1 cellular context compared by ENCODE assay signal in genomic region chr10:27100800-27101347, GRCh38.
TF ChIP-seq lines count a peak whose summit lies in the region.

No MANE protein-coding gene starts in this region.

TF ChIP-seq in K562, 482 proteins besides CTCF, POLR2A, EP300 and RAD21 (continued from another document):
- TF ChIP-seq, protein P1, sequence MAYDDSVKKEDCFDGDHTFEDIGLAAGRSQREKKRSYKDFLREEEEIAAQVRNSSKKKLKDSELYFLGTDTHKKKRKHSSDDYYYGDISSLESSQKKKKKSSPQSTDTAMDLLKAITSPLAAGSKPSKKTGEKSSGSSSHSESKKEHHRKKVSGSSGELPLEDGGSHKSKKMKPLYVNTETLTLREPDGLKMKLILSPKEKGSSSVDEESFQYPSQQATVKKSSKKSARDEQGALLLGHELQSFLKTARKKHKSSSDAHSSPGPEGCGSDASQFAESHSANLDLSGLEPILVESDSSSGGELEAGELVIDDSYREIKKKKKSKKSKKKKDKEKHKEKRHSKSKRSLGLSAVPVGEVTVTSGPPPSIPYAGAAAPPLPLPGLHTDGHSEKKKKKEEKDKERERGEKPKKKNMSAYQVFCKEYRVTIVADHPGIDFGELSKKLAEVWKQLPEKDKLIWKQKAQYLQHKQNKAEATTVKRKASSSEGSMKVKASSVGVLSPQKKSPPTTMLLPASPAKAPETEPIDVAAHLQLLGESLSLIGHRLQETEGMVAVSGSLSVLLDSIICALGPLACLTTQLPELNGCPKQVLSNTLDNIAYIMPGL (CRISPR knock-in tag; IDR thresholded peaks at IDR 0.05): no peak
- TF ChIP-seq EZH2 (IDR thresholded peaks at IDR 0.05; ENCODE audit: borderline replicate concordance, low read depth, low read length): no peak
- TF ChIP-seq, protein P2, sequence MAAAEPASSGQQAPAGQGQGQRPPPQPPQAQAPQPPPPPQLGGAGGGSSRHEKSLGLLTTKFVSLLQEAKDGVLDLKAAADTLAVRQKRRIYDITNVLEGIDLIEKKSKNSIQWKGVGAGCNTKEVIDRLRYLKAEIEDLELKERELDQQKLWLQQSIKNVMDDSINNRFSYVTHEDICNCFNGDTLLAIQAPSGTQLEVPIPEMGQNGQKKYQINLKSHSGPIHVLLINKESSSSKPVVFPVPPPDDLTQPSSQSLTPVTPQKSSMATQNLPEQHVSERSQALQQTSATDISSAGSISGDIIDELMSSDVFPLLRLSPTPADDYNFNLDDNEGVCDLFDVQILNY (CRISPR knock-in tag; IDR thresholded peaks at IDR 0.05): 0 out of 2 replicates have a peak, but pooled peaks have one; percentile 27
- no peak for TF ChIP-seq ZBTB1 (CRISPR knock-in tag; IDR thresholded peaks at IDR 0.05; ENCODE audit: borderline replicate concordance, low read depth)
- no peak for TF ChIP-seq ETS1 (conservative IDR thresholded peaks at IDR 0.05; ENCODE audit: control insufficient read depth, low read depth, low read length)
- TF ChIP-seq E2F3 (CRISPR knock-in tag; IDR thresholded peaks at IDR 0.05): no peak
- TF ChIP-seq SMAD3 (CRISPR knock-in tag; conservative IDR thresholded peaks at IDR 0.05): no peak
- TF ChIP-seq RAD51 (IDR thresholded peaks at IDR 0.05; ENCODE audit: borderline replicate concordance, low read depth): no peak
- no peak for TF ChIP-seq TAF7 (tag; IDR thresholded peaks at IDR 0.05)
- TF ChIP-seq MEF2A (IDR thresholded peaks at IDR 0.05; ENCODE audit: control insufficient read depth, low read depth, low read length): no peak
- peak; percentile 26 for TF ChIP-seq SAP30 (IDR thresholded peaks at IDR 0.05; ENCODE audit: borderline replicate concordance, insufficient read depth, low read depth, low read length, poor library complexity, severe bottlenecking)
- no peak for TF ChIP-seq ARID4B (CRISPR knock-in tag; IDR thresholded peaks at IDR 0.05)
- no peak for TF ChIP-seq PML (IDR thresholded peaks at IDR 0.05; ENCODE audit: low read length)
- TF ChIP-seq, protein P3, sequence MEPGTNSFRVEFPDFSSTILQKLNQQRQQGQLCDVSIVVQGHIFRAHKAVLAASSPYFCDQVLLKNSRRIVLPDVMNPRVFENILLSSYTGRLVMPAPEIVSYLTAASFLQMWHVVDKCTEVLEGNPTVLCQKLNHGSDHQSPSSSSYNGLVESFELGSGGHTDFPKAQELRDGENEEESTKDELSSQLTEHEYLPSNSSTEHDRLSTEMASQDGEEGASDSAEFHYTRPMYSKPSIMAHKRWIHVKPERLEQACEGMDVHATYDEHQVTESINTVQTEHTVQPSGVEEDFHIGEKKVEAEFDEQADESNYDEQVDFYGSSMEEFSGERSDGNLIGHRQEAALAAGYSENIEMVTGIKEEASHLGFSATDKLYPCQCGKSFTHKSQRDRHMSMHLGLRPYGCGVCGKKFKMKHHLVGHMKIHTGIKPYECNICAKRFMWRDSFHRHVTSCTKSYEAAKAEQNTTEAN (CRISPR knock-in tag; IDR thresholded peaks at IDR 0.05): no peak; the same call in 1 of the 2 replicates
- TF ChIP-seq ARNT (IDR thresholded peaks at IDR 0.05): peak in 1 of 2 experiments; percentile 29; a peak in 1 of 4 replicates
- no peak for TF ChIP-seq DACH1 (IDR thresholded peaks at IDR 0.05; ENCODE audit: partially characterized antibody)
- no peak for TF ChIP-seq HINFP (tag; conservative IDR thresholded peaks at IDR 0.05; ENCODE audit: low read depth)
- TF ChIP-seq ZNF134 (CRISPR knock-in tag; conservative IDR thresholded peaks at IDR 0.05): no peak
- TF ChIP-seq SMAD1 (IDR thresholded peaks at IDR 0.05; ENCODE audit: low read depth, low read length, partially characterized antibody): no peak
- TF ChIP-seq HBP1 (CRISPR knock-in tag; IDR thresholded peaks at IDR 0.05): no peak
- TF ChIP-seq HOMEZ (CRISPR knock-in tag; IDR thresholded peaks at IDR 0.05): no peak
- no peak for TF ChIP-seq THAP12 (CRISPR knock-in tag; IDR thresholded peaks at IDR 0.05)
